ENCODE assay signal across 20 cellular contexts in genomic region chr15:25643120-25643519, GRCh38.
"Had no signal": no experiment of that assay in that cellular context is flagged by ENCODE, and none has a peak within 500 bp of the region (broad histone marks: within the 10 kb centered on the region; RNA-seq: fewer than 3 reads in every experiment).

No MANE protein-coding gene starts in this region.

- H3K36me3 ChIP-seq: ascending aorta, breast epithelium, esophagus muscularis mucosa, gastroesophageal sphincter, heart right ventricle, left lung, pancreas, right lobe of liver, upper lobe of right lung had no signal

- DNase-seq: activated CD4-positive, alpha-beta T cell treated with anti-CD3 and anti-CD28 coated beads, Interleukin-2, amount 50 U/mL, for 1 hour; activated CD8-positive, alpha-beta memory T cell treated with anti-CD3 and anti-CD28 coated beads for 24 hours; activated CD8-positive, alpha-beta memory T cell treated with anti-CD3 and anti-CD28 coated beads, Interleukin-2, amount 50 U/mL, for 48 hours; activated effector memory CD4-positive, alpha-beta T cell treated with anti-CD3 and anti-CD28 coated beads, Interleukin-2, amount 50 U/mL, for 16 hours; activated T-cell treated with anti-CD3 and anti-CD28 coated beads, Interleukin-2, amount 50 U/mL, for 48 hours; effector CD8-positive, alpha-beta T cell; heart right ventricle; left lung; pancreas; right lobe of liver; stimulated activated CD4-positive, alpha-beta T cell treated with anti-CD3 and anti-CD28 coated beads, Interleukin-4, amount 100 ng/mL, for 24 hours; T1000; testis; upper lobe of right lung had no signal

- H3K4me3 ChIP-seq: ascending aorta, breast epithelium, esophagus muscularis mucosa, gastroesophageal sphincter, heart right ventricle, left lung, pancreas, right lobe of liver, testis, upper lobe of right lung had no signal

- H3K4me1 ChIP-seq: ascending aorta, breast epithelium, gastroesophageal sphincter, pancreas, right lobe of liver had no signal

- H3K27ac ChIP-seq: ascending aorta, breast epithelium, esophagus muscularis mucosa, gastroesophageal sphincter, left lung, pancreas, right lobe of liver, upper lobe of right lung had no signal

- ATAC-seq: activated CD4-positive, CD25-positive, alpha-beta regulatory T cell treated with anti-CD3 and anti-CD28 coated beads, Interleukin-2, amount 50 U/mL, for 24 hours; gastroesophageal sphincter; pancreas; right lobe of liver; stimulated activated memory B cell treated with anti-CD40 and anti-IgM and Interleukin-4, amounts not matched to agents 10 μg/mL and 1 μg/mL and 100 μg/mL, for 72 hours had no signal

- H3K27me3 ChIP-seq: ascending aorta, breast epithelium, esophagus muscularis mucosa, gastroesophageal sphincter, heart right ventricle, left lung, pancreas, right lobe of liver, testis, upper lobe of right lung had no signal

- H3K9me3 ChIP-seq: ascending aorta, breast epithelium, esophagus muscularis mucosa, gastroesophageal sphincter, heart right ventricle, left lung, pancreas, right lobe of liver, testis, upper lobe of right lung had no signal
